Comparison of ENCODE assay signal across 8 cellular contexts in genomic region chr10:5948999-5949759, GRCh38. TPM values are rescaled to one million over a fixed set of nuclear protein-coding genes. Genes with fewer than 3 reads are reported as not detected.
DNase-seq lines count a peak whose midpoint lies in the region; ATAC-seq, FAIRE-seq and TF ChIP-seq lines count a peak whose summit lies in the region.

No MANE protein-coding gene starts in this region.

- no peaks in the 10 kb centered on the region for H3K36me3 Mint-ChIP-seq in activated CD4-positive, alpha-beta T cell treated with anti-CD3 and anti-CD28 coated beads for 36 hours (ENCODE audit: low read depth)
- H3K36me3 Mint-ChIP-seq in astrocyte (ENCODE audit: low read depth, unreplicated experiment) = no peaks in the 10 kb centered on the region

- H3K36me3 ChIP-seq in astrocyte (ENCODE audit: insufficient read depth, low read length) (no peaks in the 10 kb centered on the region), iPS DF 6.9 (ENCODE audit: control insufficient read depth, insufficient read depth, low read length) (no peaks in the 10 kb centered on the region)

- H3K4me1 ChIP-seq in astrocyte (ENCODE audit: insufficient read depth, low read length) (peaks cover 24% of the 10 kb centered on the region), iPS DF 6.9 (ENCODE audit: control insufficient read depth, insufficient read depth, low read length) (peaks cover 4% of the 10 kb centered on the region; the same call in 1 of the 2 replicates)

- WGBS in iPS DF 6.9 (ENCODE audit: insufficient coverage, insufficient read length) = no CpG with 5 or more reads among the region's 14 CpGs

- H3K79me2 ChIP-seq in astrocyte (ENCODE audit: insufficient read depth, low read length) = no peaks in the 10 kb centered on the region

- H3K9me3 Mint-ChIP-seq in activated CD4-positive, alpha-beta T cell treated with anti-CD3 and anti-CD28 coated beads for 36 hours (ENCODE audit: low read depth) = no peaks in the 10 kb centered on the region
- H3K9me3 Mint-ChIP-seq in astrocyte (ENCODE audit: unreplicated experiment) = peaks cover 1% of the 10 kb centered on the region

- H3K27ac Mint-ChIP-seq in activated CD4-positive, alpha-beta T cell treated with anti-CD3 and anti-CD28 coated beads for 36 hours = no peak overlapping the region
- H3K27ac Mint-ChIP-seq in astrocyte (ENCODE audit: unreplicated experiment) = no peak overlapping the region

- H3K27ac ChIP-seq in astrocyte (ENCODE audit: low read depth, low read length) = no peak overlapping the region
- no peak overlapping the region for H3K27ac ChIP-seq in iPS DF 6.9 (ENCODE audit: low read length)

- H3K27me3 ChIP-seq in astrocyte (ENCODE audit: insufficient read depth, low read length) (no peaks in the 10 kb centered on the region), iPS DF 6.9 (ENCODE audit: control insufficient read depth, insufficient read depth, low read length) (no peaks in the 10 kb centered on the region)

- H3K27me3 Mint-ChIP-seq in activated CD4-positive, alpha-beta T cell treated with anti-CD3 and anti-CD28 coated beads for 36 hours = no peaks in the 10 kb centered on the region
- H3K27me3 Mint-ChIP-seq in astrocyte (ENCODE audit: low read depth, unreplicated experiment) = peaks cover 6% of the 10 kb centered on the region

- TF ChIP-seq CTCF in astrocyte (IDR thresholded peaks at IDR 0.05; ENCODE audit: insufficient read depth, low read depth, low read length) = peak; percentile 44

- peak; percentile 79 for ATAC-seq in activated CD4-positive, alpha-beta T cell treated with anti-CD3 and anti-CD28 coated beads for 36 hours
- ATAC-seq in GM19452 (IDR thresholded peaks at IDR 0.05; ENCODE audit: unreplicated experiment) = no peak

- H4K20me1 ChIP-seq in astrocyte (ENCODE audit: insufficient read depth, low read length) = no peaks in the 10 kb centered on the region

- peak; percentile 66 for DNase-seq in activated CD4-positive, alpha-beta T cell treated with anti-CD3 and anti-CD28 coated beads for 36 hours
- DNase-seq in activated CD4-positive, alpha-beta T cell treated with anti-CD3 and anti-CD28 coated beads for 1 hour = no peak
- peak; percentile 52 for DNase-seq in NCI-H82 (lab: John Stamatoyannopoulos, UW)
- DNase-seq in astrocyte (ENCODE audit: low read depth) = peak; percentile 37
- DNase-seq in iPS DF 6.9 (ENCODE audit: low read depth, low spot score) = peak; percentile 41
- peak in 2 of 3 experiments; percentile 10 to 29 for DNase-seq in stimulated activated CD4-positive, alpha-beta T cell treated with anti-CD3 and anti-CD28 coated beads, TNF-alpha, amount 100 ng/mL, for 24 hours (ENCODE audit: low read depth in 3 of 3)
- DNase-seq in NCI-H1105 (lab: John Stamatoyannopoulos, UW) = no peak

- peak overlapping the region; percentile 27 for H2AFZ ChIP-seq in astrocyte (ENCODE audit: low read depth, low read length)

- POLR2A ChIA-PET in activated CD4-positive, alpha-beta T cell treated with anti-CD3 and anti-CD28 coated beads for 36 hours (lab: Charles Lee) = no interaction called here

- H3K4me3 ChIP-seq in astrocyte (ENCODE audit: insufficient read depth, low read depth, low read length) (no peak overlapping the region), iPS DF 6.9 (ENCODE audit: low read length) (no peak overlapping the region)

- H3K9ac ChIP-seq in astrocyte (ENCODE audit: low read length) = no peak overlapping the region

- H3K9me3 ChIP-seq in astrocyte (ENCODE audit: insufficient read depth, low read depth, low read length) = no peaks in the 10 kb centered on the region
- H3K9me3 ChIP-seq in iPS DF 6.9 (ENCODE audit: control insufficient read depth, insufficient read depth, low read length) = no peaks in the 10 kb centered on the region

- no peak overlapping the region for H3K4me2 ChIP-seq in astrocyte (ENCODE audit: low read length)

- intact Hi-C loops in activated CD4-positive, alpha-beta T cell treated with anti-CD3 and anti-CD28 coated beads for 36 hours (cut with DNase I, micrococcal nuclease) = loop anchor here in 1 of 2 experiments (1.0 kb wide), 1 partner anchor 139 kb away; no protein-coding TSS in a partner anchor

- peaks cover 7% of the 10 kb centered on the region for H3K4me1 Mint-ChIP-seq in activated CD4-positive, alpha-beta T cell treated with anti-CD3 and anti-CD28 coated beads for 36 hours
- H3K4me1 Mint-ChIP-seq in astrocyte (ENCODE audit: low read depth, unreplicated experiment) = peaks cover 25% of the 10 kb centered on the region

- CTCF ChIA-PET in activated CD4-positive, alpha-beta T cell treated with anti-CD3 and anti-CD28 coated beads for 36 hours (lab: Charles Lee) = no interaction called here

- FAIRE-seq in astrocyte (lab: Jason Lieb, UNC) = no peak

- no peak overlapping the region for H3K4me3 Mint-ChIP-seq in activated CD4-positive, alpha-beta T cell treated with anti-CD3 and anti-CD28 coated beads for 36 hours
- H3K4me3 Mint-ChIP-seq in astrocyte (ENCODE audit: unreplicated experiment) = no peak overlapping the region

RNA-seq across cellular contexts. Expression of gene IL15RA, which starts 28.2 kb away (rescaled TPM):
- total RNA-seq in activated CD4-positive, alpha-beta T cell treated with anti-CD3 and anti-CD28 coated beads for 36 hours = 10 to 100 TPM; 19.7 to 22.1 TPM
- 2.9 and 3.1 TPM in 2 replicates for total RNA-seq in astrocyte

RNA-seq across cellular contexts. Expression of gene FBH1, which starts 59.1 kb away (rescaled TPM):
- total RNA-seq in activated CD4-positive, alpha-beta T cell treated with anti-CD3 and anti-CD28 coated beads for 36 hours = 10 to 100 TPM; 53.3 to 56.2 TPM
- total RNA-seq in astrocyte = 71.5 and 73.3 TPM in 2 replicates

RNA-seq across cellular contexts. Expression of gene ANKRD16, which starts 59.5 kb away (rescaled TPM):
- total RNA-seq in activated CD4-positive, alpha-beta T cell treated with anti-CD3 and anti-CD28 coated beads for 36 hours = 1 to 10 TPM; 7.5 to 8.3 TPM
- total RNA-seq in astrocyte = 4.9 TPM in 2 replicates

Comparison
In these comparisons a context has a peak if more than half of its experiments do, and no peak if none do; other contexts are left out.
1. DNase-seq: peak in activated CD4-positive, alpha-beta T cell treated with anti-CD3 and anti-CD28 coated beads for 36 hours (single experiment), NCI-H82 (single experiment), astrocyte (single experiment), iPS DF 6.9 (single experiment) and stimulated activated CD4-positive, alpha-beta T cell treated with anti-CD3 and anti-CD28 coated beads, TNF-alpha, amount 100 ng/mL, for 24 hours (2 of 3); none in activated CD4-positive, alpha-beta T cell treated with anti-CD3 and anti-CD28 coated beads for 1 hour (single experiment) and NCI-H1105 (single experiment).